Comparison of ENCODE assay signal across 19 cellular contexts in the genomic region with DNA sequence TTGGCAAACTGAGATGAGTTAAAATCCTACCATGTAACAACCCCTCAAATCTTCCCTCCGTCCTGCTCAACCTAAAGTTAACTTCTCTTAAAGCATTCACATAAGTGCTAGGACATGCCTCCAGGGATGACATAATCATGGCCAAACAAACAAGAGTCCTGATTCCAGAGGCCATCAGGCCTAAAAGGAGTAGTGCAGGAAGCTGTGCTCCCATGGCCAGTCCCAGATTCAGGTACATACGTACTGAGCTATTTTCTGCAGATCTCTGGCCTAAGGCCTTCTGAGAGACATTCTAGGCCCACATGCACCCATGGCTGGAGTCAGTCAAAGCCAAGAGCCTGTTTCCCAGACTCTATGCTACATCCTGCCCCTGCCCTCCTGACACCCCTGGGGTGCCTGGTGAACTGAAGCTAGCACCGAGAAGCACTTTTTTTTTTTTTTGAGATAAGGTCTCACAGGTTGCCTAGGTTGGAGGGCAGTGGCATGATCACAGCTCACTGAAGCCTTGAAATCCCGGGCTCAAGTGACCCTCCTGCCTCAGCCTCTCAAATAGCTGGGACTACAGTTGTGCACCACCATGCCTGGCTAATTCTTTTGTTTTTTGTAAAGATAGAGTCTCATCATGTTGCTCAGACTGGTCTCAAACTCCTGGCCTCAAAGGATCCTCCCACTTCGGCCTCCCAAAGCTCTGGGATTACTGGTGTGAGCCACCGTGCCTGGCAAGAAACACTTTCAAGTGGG. TPM values are rescaled to one million over a fixed set of nuclear protein-coding genes. Genes with fewer than 3 reads are reported as not detected.
DNase-seq lines count a peak whose midpoint lies in the region; ATAC-seq and TF ChIP-seq lines count a peak whose summit lies in the region.
"Had no signal": no experiment of that assay in that cellular context is flagged by ENCODE, and none has a peak within 500 bp of the region (broad histone marks: within the 10 kb centered on the region; RNA-seq: fewer than 3 reads in every experiment).

No MANE protein-coding gene starts in this region.

- peaks cover 3% of the 10 kb centered on the region for H3K27me3 ChIP-seq in osteoblast (ENCODE audit: insufficient read depth, low read length)
- H3K27me3 ChIP-seq: adrenal gland had no signal

- H3K9me3 Mint-ChIP-seq in activated CD4-positive, alpha-beta T cell treated with anti-CD3 and anti-CD28 coated beads, Interleukin-2, amount 10 ng/mL, durations not matched to agents 7 days and 5 days: no peaks in the 10 kb centered on the region
- no peaks in the 10 kb centered on the region for H3K9me3 Mint-ChIP-seq in activated CD4-positive, alpha-beta memory T cell treated with anti-CD3 and anti-CD28 coated beads, Interleukin-2, amount 10 ng/mL, durations not matched to agents 7 days and 5 days
- H3K9me3 Mint-ChIP-seq in stimulated activated effector memory CD8-positive, alpha-beta T cell treated with anti-CD3 and anti-CD28 coated beads, Interleukin-12 subunit alpha, Interleukin-12 subunit beta, amount 100 ng/mL, for 72 hours: no peaks in the 10 kb centered on the region

- no peak overlapping the region for H3K4me2 ChIP-seq in osteoblast (ENCODE audit: insufficient read depth, low read length)
- H3K4me2 ChIP-seq: A549 had no signal

- POLR2A ChIA-PET in activated CD4-positive, alpha-beta T cell treated with anti-CD3 and anti-CD28 coated beads, Interleukin-2, amount 10 ng/mL, durations not matched to agents 7 days and 5 days (lab: Charles Lee): interaction anchor here (1.3 to 2.2 kb wide), 2 partner anchors 30 to 37 kb away, joined by 4 to 17 read pairs; a partner anchor contains a TSS
- POLR2A ChIA-PET in activated CD4-positive, alpha-beta memory T cell treated with anti-CD3 and anti-CD28 coated beads, Interleukin-2, amount 10 ng/mL, durations not matched to agents 7 days and 5 days (lab: Charles Lee): interaction anchor here (0.8 to 7.2 kb wide), 17 partner anchors 9 to 447 kb away, joined by 3 to 42 read pairs (median 6); a partner anchor contains a TSS

- H3K36me3 ChIP-seq in osteoblast (ENCODE audit: insufficient read depth, low read length): no peaks in the 10 kb centered on the region
- H3K36me3 ChIP-seq: adrenal gland had no signal

- peak overlapping the region; percentile 94 for H3K4me3 Mint-ChIP-seq in activated CD4-positive, alpha-beta T cell treated with anti-CD3 and anti-CD28 coated beads, Interleukin-2, amount 10 ng/mL, durations not matched to agents 7 days and 5 days
- peak overlapping the region; percentile 89 for H3K4me3 Mint-ChIP-seq in activated CD4-positive, alpha-beta memory T cell treated with anti-CD3 and anti-CD28 coated beads, Interleukin-2, amount 10 ng/mL, durations not matched to agents 7 days and 5 days
- peak overlapping the region; percentile 77 for H3K4me3 Mint-ChIP-seq in stimulated activated effector memory CD8-positive, alpha-beta T cell treated with anti-CD3 and anti-CD28 coated beads, Interleukin-12 subunit alpha, Interleukin-12 subunit beta, amount 100 ng/mL, for 72 hours

- H3K79me2 ChIP-seq in osteoblast (ENCODE audit: insufficient read depth, low read length): no peaks in the 10 kb centered on the region

- no peaks in the 10 kb centered on the region for H3K9me3 ChIP-seq in osteoblast (ENCODE audit: low read depth, low read length)
- H3K9me3 ChIP-seq: A549, adrenal gland had no signal

- H3K4me1 ChIP-seq in osteoblast (ENCODE audit: insufficient read depth, low read length): no peaks in the 10 kb centered on the region
- H3K4me1 ChIP-seq: A549, adrenal gland had no signal

- H3K27me3 Mint-ChIP-seq in activated CD4-positive, alpha-beta T cell treated with anti-CD3 and anti-CD28 coated beads, Interleukin-2, amount 10 ng/mL, durations not matched to agents 7 days and 5 days: no peaks in the 10 kb centered on the region
- no peaks in the 10 kb centered on the region for H3K27me3 Mint-ChIP-seq in activated CD4-positive, alpha-beta memory T cell treated with anti-CD3 and anti-CD28 coated beads, Interleukin-2, amount 10 ng/mL, durations not matched to agents 7 days and 5 days

- no peaks in the 10 kb centered on the region for H4K20me1 ChIP-seq in osteoblast (ENCODE audit: insufficient read depth, low read length)

- no peak overlapping the region for H2AFZ ChIP-seq in osteoblast (ENCODE audit: low read length)

- peak overlapping the region; percentile 98 for H3K27ac Mint-ChIP-seq in activated CD4-positive, alpha-beta T cell treated with anti-CD3 and anti-CD28 coated beads, Interleukin-2, amount 10 ng/mL, durations not matched to agents 7 days and 5 days
- peak overlapping the region; percentile 99 for H3K27ac Mint-ChIP-seq in activated CD4-positive, alpha-beta memory T cell treated with anti-CD3 and anti-CD28 coated beads, Interleukin-2, amount 10 ng/mL, durations not matched to agents 7 days and 5 days
- H3K27ac Mint-ChIP-seq in stimulated activated effector memory CD8-positive, alpha-beta T cell treated with anti-CD3 and anti-CD28 coated beads, Interleukin-12 subunit alpha, Interleukin-12 subunit beta, amount 100 ng/mL, for 72 hours: peak overlapping the region; percentile 99

- TF ChIP-seq CTCF in epithelial cell of esophagus (IDR thresholded peaks at IDR 0.05; ENCODE audit: insufficient read depth, low read depth, low read length, missing control alignments) (no peak), osteoblast (IDR thresholded peaks at IDR 0.05; ENCODE audit: extremely low read depth, low read depth, low read length) (no peak)

- H3K36me3 Mint-ChIP-seq in activated CD4-positive, alpha-beta T cell treated with anti-CD3 and anti-CD28 coated beads, Interleukin-2, amount 10 ng/mL, durations not matched to agents 7 days and 5 days (ENCODE audit: low read depth): peaks cover 71% of the 10 kb centered on the region
- peaks cover 71% of the 10 kb centered on the region for H3K36me3 Mint-ChIP-seq in activated CD4-positive, alpha-beta memory T cell treated with anti-CD3 and anti-CD28 coated beads, Interleukin-2, amount 10 ng/mL, durations not matched to agents 7 days and 5 days (ENCODE audit: low read depth)
- peaks cover 63% of the 10 kb centered on the region for H3K36me3 Mint-ChIP-seq in stimulated activated effector memory CD8-positive, alpha-beta T cell treated with anti-CD3 and anti-CD28 coated beads, Interleukin-12 subunit alpha, Interleukin-12 subunit beta, amount 100 ng/mL, for 72 hours
- H3K36me3 Mint-ChIP-seq: naive B cell had no signal

- CTCF ChIA-PET in activated CD4-positive, alpha-beta T cell treated with anti-CD3 and anti-CD28 coated beads, Interleukin-2, amount 10 ng/mL, durations not matched to agents 7 days and 5 days (lab: Charles Lee): interaction anchor here (0.6 to 5.6 kb wide), 14 partner anchors 18 to 147 kb away, joined by 3 to 24 read pairs (median 4); a partner anchor contains a TSS
- CTCF ChIA-PET in activated CD4-positive, alpha-beta memory T cell treated with anti-CD3 and anti-CD28 coated beads, Interleukin-2, amount 10 ng/mL, durations not matched to agents 7 days and 5 days (lab: Charles Lee): interaction anchor here (0.7 to 7.5 kb wide), 13 partner anchors 12 to 199 kb away, joined by 3 to 73 read pairs (median 4); a partner anchor contains a TSS

- no peak overlapping the region for H3K27ac ChIP-seq in osteoblast (ENCODE audit: low read depth, low read length)
- H3K27ac ChIP-seq: A549, adrenal gland had no signal

- H3K4me3 ChIP-seq in epithelial cell of esophagus (ENCODE audit: low read length) (no peak overlapping the region), osteoblast (ENCODE audit: insufficient read depth, low read length) (no peak overlapping the region)
- H3K4me3 ChIP-seq: A549, adrenal gland had no signal

- DNase-seq in activated CD4-positive, alpha-beta T cell treated with anti-CD3 and anti-CD28 coated beads, Interleukin-2, amount 10 ng/mL, durations not matched to agents 7 days and 5 days: no peak
- DNase-seq in activated CD4-positive, alpha-beta T cell treated with anti-CD3 and anti-CD28 coated beads for 1 hour: no peak
- peak; percentile 48 for DNase-seq in activated CD4-positive, alpha-beta memory T cell treated with anti-CD3 and anti-CD28 coated beads, Interleukin-2, amount 10 ng/mL, durations not matched to agents 7 days and 5 days
- DNase-seq in epithelial cell of esophagus (ENCODE audit: low read depth) (peak; percentile 7), osteoblast (ENCODE audit: insufficient read length, low spot score, missing footprints) (no peak), NCI-H1105 (lab: John Stamatoyannopoulos, UW) (no peak)
- no peak for DNase-seq in stimulated activated effector memory CD8-positive, alpha-beta T cell treated with anti-CD3 and anti-CD28 coated beads, Interleukin-12 subunit alpha, Interleukin-12 subunit beta, amount 100 ng/mL, for 72 hours (ENCODE audit: low spot score in 2 of 2)
- DNase-seq: adrenal gland, GF-D8, hypothalamus, left cardiac atrium, naive B cell, NCI-H2081, NCI-H526 treated with DMSO at 0.1 percent for 48 hours, retina had no signal

- no peak for ATAC-seq in stimulated activated effector memory CD8-positive, alpha-beta T cell treated with anti-CD3 and anti-CD28 coated beads, Interleukin-12 subunit alpha, Interleukin-12 subunit beta, amount 100 ng/mL, for 72 hours
- no peak for ATAC-seq in GM21619 (IDR thresholded peaks at IDR 0.05; ENCODE audit: unreplicated experiment)
- ATAC-seq: A549 had no signal

- H3K4me1 Mint-ChIP-seq in activated CD4-positive, alpha-beta T cell treated with anti-CD3 and anti-CD28 coated beads, Interleukin-2, amount 10 ng/mL, durations not matched to agents 7 days and 5 days: peaks cover 59% of the 10 kb centered on the region
- peaks cover 63% of the 10 kb centered on the region for H3K4me1 Mint-ChIP-seq in activated CD4-positive, alpha-beta memory T cell treated with anti-CD3 and anti-CD28 coated beads, Interleukin-2, amount 10 ng/mL, durations not matched to agents 7 days and 5 days
- H3K4me1 Mint-ChIP-seq in stimulated activated effector memory CD8-positive, alpha-beta T cell treated with anti-CD3 and anti-CD28 coated beads, Interleukin-12 subunit alpha, Interleukin-12 subunit beta, amount 100 ng/mL, for 72 hours: peaks cover 62% of the 10 kb centered on the region

RNA-seq across cellular contexts. Expression of a gene that starts 0.6 kb away (rescaled TPM):
- 100 to 1,000 TPM; 489 to 557 TPM for total RNA-seq in activated CD4-positive, alpha-beta T cell treated with anti-CD3 and anti-CD28 coated beads, Interleukin-2, amount 10 ng/mL, durations not matched to agents 7 days and 5 days
- total RNA-seq in activated CD4-positive, alpha-beta memory T cell treated with anti-CD3 and anti-CD28 coated beads, Interleukin-2, amount 10 ng/mL, durations not matched to agents 7 days and 5 days: 100 to 1,000 TPM; 467 to 476 TPM
- total RNA-seq in osteoblast: not detected in 2 replicates
- total RNA-seq: fibroblast of lung, MCF 10A had no signal

RNA-seq across cellular contexts. Expression of a gene that starts 2.2 kb away (rescaled TPM):
- 100 to 1,000 TPM; 264 to 268 TPM for total RNA-seq in activated CD4-positive, alpha-beta T cell treated with anti-CD3 and anti-CD28 coated beads, Interleukin-2, amount 10 ng/mL, durations not matched to agents 7 days and 5 days
- 100 to 1,000 TPM; 223 to 225 TPM for total RNA-seq in activated CD4-positive, alpha-beta memory T cell treated with anti-CD3 and anti-CD28 coated beads, Interleukin-2, amount 10 ng/mL, durations not matched to agents 7 days and 5 days
- not detected in 2 replicates for total RNA-seq in osteoblast
- total RNA-seq: fibroblast of lung, MCF 10A had no signal

RNA-seq across cellular contexts. Expression of a gene that starts 17.5 kb away (rescaled TPM):
- 10 to 100 TPM; 42.6 to 49.1 TPM for total RNA-seq in activated CD4-positive, alpha-beta T cell treated with anti-CD3 and anti-CD28 coated beads, Interleukin-2, amount 10 ng/mL, durations not matched to agents 7 days and 5 days
- total RNA-seq in activated CD4-positive, alpha-beta memory T cell treated with anti-CD3 and anti-CD28 coated beads, Interleukin-2, amount 10 ng/mL, durations not matched to agents 7 days and 5 days: 10 to 100 TPM; 42.1 to 44.1 TPM
- 63.0 and 63.4 TPM in 2 replicates for total RNA-seq in osteoblast

RNA-seq across cellular contexts. Expression of a gene that starts 37.4 kb away (rescaled TPM):
- total RNA-seq in activated CD4-positive, alpha-beta T cell treated with anti-CD3 and anti-CD28 coated beads, Interleukin-2, amount 10 ng/mL, durations not matched to agents 7 days and 5 days: 100 to 1,000 TPM; 680 to 841 TPM
- 100 to 1,000 TPM; 639 to 653 TPM for total RNA-seq in activated CD4-positive, alpha-beta memory T cell treated with anti-CD3 and anti-CD28 coated beads, Interleukin-2, amount 10 ng/mL, durations not matched to agents 7 days and 5 days
- not detected in 2 replicates for total RNA-seq in osteoblast
- total RNA-seq: fibroblast of lung, MCF 10A had no signal

RNA-seq across cellular contexts. Expression of a gene that starts 59.5 kb away (rescaled TPM):
- total RNA-seq in activated CD4-positive, alpha-beta T cell treated with anti-CD3 and anti-CD28 coated beads, Interleukin-2, amount 10 ng/mL, durations not matched to agents 7 days and 5 days: 100 to 1,000 TPM; 195 to 272 TPM
- total RNA-seq in activated CD4-positive, alpha-beta memory T cell treated with anti-CD3 and anti-CD28 coated beads, Interleukin-2, amount 10 ng/mL, durations not matched to agents 7 days and 5 days: 100 to 1,000 TPM; 251 to 260 TPM
- total RNA-seq in osteoblast: 25.3 and 31.1 TPM in 2 replicates

Comparison
In these comparisons a context has a peak if more than half of its experiments do, and no peak if none do; other contexts are left out.
1. DNase-seq: peak in activated CD4-positive, alpha-beta memory T cell treated with anti-CD3 and anti-CD28 coated beads, Interleukin-2, amount 10 ng/mL, durations not matched to agents 7 days and 5 days (single experiment) and epithelial cell of esophagus (single experiment); none in activated CD4-positive, alpha-beta T cell treated with anti-CD3 and anti-CD28 coated beads, Interleukin-2, amount 10 ng/mL, durations not matched to agents 7 days and 5 days (single experiment), activated CD4-positive, alpha-beta T cell treated with anti-CD3 and anti-CD28 coated beads for 1 hour (single experiment), stimulated activated effector memory CD8-positive, alpha-beta T cell treated with anti-CD3 and anti-CD28 coated beads, Interleukin-12 subunit alpha, Interleukin-12 subunit beta, amount 100 ng/mL, for 72 hours (0 of 2), osteoblast (single experiment) and NCI-H1105 (single experiment).
2. RNA of a gene that starts 0.6 kb away (total RNA-seq): 489 to 557 TPM in activated CD4-positive, alpha-beta T cell treated with anti-CD3 and anti-CD28 coated beads, Interleukin-2, amount 10 ng/mL, durations not matched to agents 7 days and 5 days and 467 to 476 TPM in activated CD4-positive, alpha-beta memory T cell treated with anti-CD3 and anti-CD28 coated beads, Interleukin-2, amount 10 ng/mL, durations not matched to agents 7 days and 5 days; not detected in osteoblast; every median in the first group is over 100 times any median in the second.
3. RNA of a gene that starts 2.2 kb away (total RNA-seq): 264 to 268 TPM in activated CD4-positive, alpha-beta T cell treated with anti-CD3 and anti-CD28 coated beads, Interleukin-2, amount 10 ng/mL, durations not matched to agents 7 days and 5 days and 223 to 225 TPM in activated CD4-positive, alpha-beta memory T cell treated with anti-CD3 and anti-CD28 coated beads, Interleukin-2, amount 10 ng/mL, durations not matched to agents 7 days and 5 days; not detected in osteoblast; every median in the first group is over 100 times any median in the second.
4. Peak in every context shown above with its lines, with median percentiles within 50 percentile points of each other: H3K27ac Mint-ChIP-seq and H3K4me3 Mint-ChIP-seq.